9 cellular contexts compared by ENCODE assay signal in the genomic region with DNA sequence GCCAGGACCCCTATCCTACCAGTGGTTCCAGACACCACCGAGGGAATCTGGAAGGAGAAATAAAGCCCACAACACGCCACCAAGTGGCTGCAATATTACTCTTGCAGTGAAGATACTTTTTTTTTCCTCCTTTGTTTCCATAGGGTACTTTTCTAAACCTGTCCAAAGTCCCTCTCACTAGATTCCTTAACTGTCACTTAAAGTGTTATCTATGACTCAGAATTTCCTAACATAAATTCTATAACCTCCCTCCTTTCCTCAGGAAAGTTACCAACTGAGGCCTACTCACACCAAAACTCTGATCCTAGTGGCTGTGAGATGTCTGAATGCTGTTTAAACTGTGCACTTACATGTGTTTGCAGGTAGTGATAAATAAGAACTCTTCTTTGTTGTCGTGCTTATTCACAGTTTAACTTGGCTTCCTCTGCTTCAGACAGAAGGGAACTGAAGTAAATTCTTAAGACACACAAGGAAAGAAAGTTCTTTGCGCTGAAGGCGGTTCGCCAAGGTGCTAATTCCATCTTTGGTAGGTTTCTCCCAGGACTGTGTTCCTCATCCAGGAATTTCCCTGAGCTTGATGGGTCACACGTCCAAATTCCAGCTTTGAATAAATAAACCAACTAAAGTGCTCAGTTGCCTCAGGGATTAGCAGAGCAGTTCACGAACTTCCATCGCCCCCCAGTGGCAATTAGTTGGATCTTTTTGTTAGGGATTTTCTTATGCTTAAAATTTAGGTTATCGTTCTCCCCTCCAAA. TPM values are rescaled to one million over a fixed set of nuclear protein-coding genes. Genes with fewer than 3 reads are reported as not detected.
DNase-seq lines count a peak whose midpoint lies in the region; ATAC-seq, FAIRE-seq and TF ChIP-seq lines count a peak whose summit lies in the region.
"Had no signal": no experiment of that assay in that cellular context is flagged by ENCODE, and none has a peak within 500 bp of the region (broad histone marks: within the 10 kb centered on the region; RNA-seq: fewer than 3 reads in every experiment).

No MANE protein-coding gene starts in this region.

- intact Hi-C loops in CD4-positive, alpha-beta T cell (cut with DNase I, micrococcal nuclease), result no loop called here

- H3K27ac Mint-ChIP-seq in CD4-positive, alpha-beta T cell, result no peak overlapping the region
- H3K27ac Mint-ChIP-seq: activated naive CD8-positive, alpha-beta T cell treated with anti-CD3 and anti-CD28 coated beads, Interleukin-2, amount 10 ng/mL, durations not matched to agents 7 days and 5 days had no signal

- DNase-seq in NCI-H524 (lab: John Stamatoyannopoulos, UW), result peak; percentile 20 to 65
- DNase-seq in NCI-H524 treated with DMSO at 0.1 percent for 48 hours (lab: John Stamatoyannopoulos, UW), result no peak
- DNase-seq in NCI-H526 (lab: John Stamatoyannopoulos, UW), result peak; percentile 18 to 79
- DNase-seq in ecto neural progenitor cell (ENCODE audit: low spot score), result peak; percentile 46
- DNase-seq in myocyte (ENCODE audit: low read depth), result peak; percentile 59
- no peak for DNase-seq in activated naive CD4-positive, alpha-beta T cell treated with anti-CD3 and anti-CD28 coated beads, Interleukin-2, amount 50 U/mL, for 16 hours
- DNase-seq in CD4-positive, alpha-beta T cell, result no peak
- DNase-seq in GM19239 (ENCODE audit: insufficient read length, low spot score), result no peak
- DNase-seq: activated naive CD8-positive, alpha-beta T cell treated with anti-CD3 and anti-CD28 coated beads, Interleukin-2, amount 10 ng/mL, durations not matched to agents 7 days and 5 days had no signal

- no peak overlapping the region for H3K27ac ChIP-seq in CD4-positive, alpha-beta T cell (ENCODE audit: low read depth, low read length)

- no peaks in the 10 kb centered on the region for H3K4me1 Mint-ChIP-seq in CD4-positive, alpha-beta T cell (ENCODE audit: low read depth)
- H3K4me1 Mint-ChIP-seq: activated naive CD8-positive, alpha-beta T cell treated with anti-CD3 and anti-CD28 coated beads, Interleukin-2, amount 10 ng/mL, durations not matched to agents 7 days and 5 days had no signal

- H3K27me3 Mint-ChIP-seq in CD4-positive, alpha-beta T cell, result no peaks in the 10 kb centered on the region

- H3K27me3 ChIP-seq in CD4-positive, alpha-beta T cell (ENCODE audit: control insufficient read depth, insufficient read depth, low read length), result no peaks in the 10 kb centered on the region

- CTCF ChIA-PET in CD4-positive, alpha-beta T cell (lab: Charles Lee), result no interaction called here

- H3K4me3 Mint-ChIP-seq in CD4-positive, alpha-beta T cell, result no peak overlapping the region
- H3K4me3 Mint-ChIP-seq: activated naive CD8-positive, alpha-beta T cell treated with anti-CD3 and anti-CD28 coated beads, Interleukin-2, amount 10 ng/mL, durations not matched to agents 7 days and 5 days had no signal

- no peak for FAIRE-seq in GM19239 (lab: Jason Lieb, UNC)

- H3K9me3 ChIP-seq in CD4-positive, alpha-beta T cell (ENCODE audit: control insufficient read depth, low read length), result no peaks in the 10 kb centered on the region

- H3K36me3 Mint-ChIP-seq in CD4-positive, alpha-beta T cell (ENCODE audit: low read depth), result no peaks in the 10 kb centered on the region

- ATAC-seq in CD4-positive, alpha-beta T cell (ENCODE audit: poor library complexity), result no peak

- H3K9me3 Mint-ChIP-seq in CD4-positive, alpha-beta T cell, result no peaks in the 10 kb centered on the region
- H3K9me3 Mint-ChIP-seq: activated naive CD8-positive, alpha-beta T cell treated with anti-CD3 and anti-CD28 coated beads, Interleukin-2, amount 10 ng/mL, durations not matched to agents 7 days and 5 days had no signal

- POLR2A ChIA-PET in CD4-positive, alpha-beta T cell (lab: Charles Lee), result no interaction called here

- no peak for TF ChIP-seq CTCF in CD4-positive, alpha-beta T cell (IDR thresholded peaks at IDR 0.05)

RNA-seq across cellular contexts. Expression of a gene that starts 10.7 kb away (rescaled TPM):
- total RNA-seq in myocyte, result 23.1 and 25.7 TPM in 2 replicates
- polyA plus RNA-seq in myocyte (2012), result 39.4 TPM
- total RNA-seq in CD4-positive, alpha-beta T cell, result 1 to 10 TPM; 7.3 to 7.7 TPM

Comparison
In these comparisons a context has a peak if more than half of its experiments do, and no peak if none do; other contexts are left out.
1. DNase-seq: peak in NCI-H524 (2 of 2), NCI-H526 (2 of 2), ecto neural progenitor cell (single experiment) and myocyte (single experiment); none in NCI-H524 treated with DMSO at 0.1 percent for 48 hours (single experiment), activated naive CD4-positive, alpha-beta T cell treated with anti-CD3 and anti-CD28 coated beads, Interleukin-2, amount 50 U/mL, for 16 hours (single experiment), CD4-positive, alpha-beta T cell (0 of 10) and GM19239 (single experiment).